In the genomic region with DNA sequence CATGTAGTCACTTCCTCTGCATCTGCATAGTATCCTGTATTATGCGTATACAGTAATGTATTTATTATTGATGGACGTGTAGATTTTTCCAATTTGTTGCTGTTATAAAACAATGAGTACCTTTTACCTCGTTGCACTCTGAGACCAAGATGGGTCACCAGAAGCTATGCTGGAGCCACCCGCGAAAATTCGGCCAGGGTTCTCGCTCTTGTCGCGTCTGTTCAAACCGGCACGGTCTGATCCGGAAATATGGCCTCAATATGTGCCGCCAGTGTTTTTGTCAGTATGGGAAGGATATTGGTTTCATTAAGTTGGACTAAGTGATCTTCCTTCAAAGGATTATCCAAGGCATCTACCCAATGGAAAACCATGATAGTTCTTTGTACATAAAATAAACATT, we compare ENCODE assay signal across 8 cellular contexts. TPM values are rescaled to one million over a fixed set of nuclear protein-coding genes. Genes with fewer than 3 reads are reported as not detected.
DNase-seq lines count a peak whose midpoint lies in the region; ATAC-seq and TF ChIP-seq lines count a peak whose summit lies in the region.

No MANE protein-coding gene starts in this region.

- ATAC-seq in activated T-cell treated with anti-CD3 and anti-CD28 coated beads, Interleukin-2, amount 50 U/mL, for 4 hours = no peak
- no peak for ATAC-seq in activated CD8-positive, alpha-beta T cell treated with anti-CD3 and anti-CD28 coated beads for 36 hours
- ATAC-seq in HG03521 (IDR thresholded peaks at IDR 0.05; ENCODE audit: unreplicated experiment) (no peak), GM21390 (IDR thresholded peaks at IDR 0.05; ENCODE audit: unreplicated experiment) (no peak), HG02981 (IDR thresholded peaks at IDR 0.05; ENCODE audit: unreplicated experiment) (no peak)

- no peaks in the 10 kb centered on the region for H3K27me3 Mint-ChIP-seq in activated T-cell treated with anti-CD3 and anti-CD28 coated beads, Interleukin-2, amount 50 U/mL, for 4 hours (ENCODE audit: low read depth)
- no peaks in the 10 kb centered on the region for H3K27me3 Mint-ChIP-seq in activated CD8-positive, alpha-beta T cell treated with anti-CD3 and anti-CD28 coated beads for 36 hours
- peaks cover 4 to 11% (median 9%) of the 10 kb centered on the region in 3 donors for H3K27me3 Mint-ChIP-seq in immature natural killer cell (ENCODE audit: low read depth in 3 of 3)

- no peaks in the 10 kb centered on the region for H3K9me3 ChIP-seq in thymus (ENCODE audit: control insufficient read depth)

- intact Hi-C loops in activated CD8-positive, alpha-beta T cell treated with anti-CD3 and anti-CD28 coated beads for 36 hours (cut with micrococcal nuclease) = loop anchor here (5.0 kb wide), 1 partner anchor 46 kb away; no protein-coding TSS in a partner anchor

- no peaks in the 10 kb centered on the region for H3K27me3 ChIP-seq in thymus (ENCODE audit: control insufficient read depth, insufficient read depth)

- H3K4me1 ChIP-seq in thymus (ENCODE audit: control insufficient read depth, insufficient read depth, low read length) = peaks cover 8% of the 10 kb centered on the region

- peaks cover 55% of the 10 kb centered on the region for H3K4me1 Mint-ChIP-seq in activated T-cell treated with anti-CD3 and anti-CD28 coated beads, Interleukin-2, amount 50 U/mL, for 4 hours (ENCODE audit: low read depth)
- H3K4me1 Mint-ChIP-seq in activated CD8-positive, alpha-beta T cell treated with anti-CD3 and anti-CD28 coated beads for 36 hours (ENCODE audit: low read depth) = peaks cover 45% of the 10 kb centered on the region
- peaks cover 62 to 95% of the 10 kb centered on the region in 2 donors for H3K4me1 Mint-ChIP-seq in immature natural killer cell

- POLR2A ChIA-PET in activated CD8-positive, alpha-beta T cell treated with anti-CD3 and anti-CD28 coated beads for 36 hours (lab: Charles Lee) = interaction anchor here (0.6 to 2.0 kb wide), 7 partner anchors 10 to 649 kb away, joined by 3 to 8 read pairs (median 4); a partner anchor contains a TSS

- peaks cover 25% of the 10 kb centered on the region for H3K36me3 Mint-ChIP-seq in activated T-cell treated with anti-CD3 and anti-CD28 coated beads, Interleukin-2, amount 50 U/mL, for 4 hours (ENCODE audit: insufficient read depth)
- peaks cover 41% of the 10 kb centered on the region for H3K36me3 Mint-ChIP-seq in activated CD8-positive, alpha-beta T cell treated with anti-CD3 and anti-CD28 coated beads for 36 hours (ENCODE audit: low read depth)
- no peaks in the 10 kb centered on the region for H3K36me3 Mint-ChIP-seq in immature natural killer cell

- peak overlapping the region; percentile 100 for H3K4me3 Mint-ChIP-seq in activated T-cell treated with anti-CD3 and anti-CD28 coated beads, Interleukin-2, amount 50 U/mL, for 4 hours
- peak overlapping the region; percentile 94 for H3K4me3 Mint-ChIP-seq in activated CD8-positive, alpha-beta T cell treated with anti-CD3 and anti-CD28 coated beads for 36 hours
- H3K4me3 Mint-ChIP-seq in immature natural killer cell = peak overlapping the region; percentile 99 to 100 (median 100)

- H3K9me3 Mint-ChIP-seq in activated T-cell treated with anti-CD3 and anti-CD28 coated beads, Interleukin-2, amount 50 U/mL, for 4 hours = no peaks in the 10 kb centered on the region
- H3K9me3 Mint-ChIP-seq in activated CD8-positive, alpha-beta T cell treated with anti-CD3 and anti-CD28 coated beads for 36 hours = no peaks in the 10 kb centered on the region
- no peaks in the 10 kb centered on the region for H3K9me3 Mint-ChIP-seq in immature natural killer cell

- peak overlapping the region; percentile 99 for H3K4me3 ChIP-seq in thymus (ENCODE audit: low read length)

- TF ChIP-seq CTCF in activated CD8-positive, alpha-beta T cell treated with anti-CD3 and anti-CD28 coated beads for 36 hours (IDR thresholded peaks at IDR 0.05) = no peak

- CTCF ChIA-PET in activated CD8-positive, alpha-beta T cell treated with anti-CD3 and anti-CD28 coated beads for 36 hours (lab: Charles Lee) = no interaction called here

- 13% methylated on average over 13 of the region's 13 CpGs for WGBS in thymus

- H3K27ac Mint-ChIP-seq in activated CD8-positive, alpha-beta T cell treated with anti-CD3 and anti-CD28 coated beads for 36 hours = peak overlapping the region; percentile 88
- H3K27ac Mint-ChIP-seq in immature natural killer cell = peak overlapping the region; percentile 99 to 100 (median 99)

- H3K27ac ChIP-seq in thymus (ENCODE audit: low read depth) = no peak overlapping the region

- H3K36me3 ChIP-seq in thymus (ENCODE audit: control insufficient read depth, insufficient read depth) = peaks cover 9% of the 10 kb centered on the region

- DNase-seq in activated T-cell treated with anti-CD3 and anti-CD28 coated beads, Interleukin-2, amount 50 U/mL, for 4 hours = no peak
- DNase-seq in activated T-cell treated with anti-CD3 and anti-CD28 coated beads for 4 hours (no peak), immature natural killer cell (peak in 1 of 3 donors; percentile 3)
- DNase-seq in activated CD8-positive, alpha-beta T cell treated with anti-CD3 and anti-CD28 coated beads for 36 hours = peak; percentile 18

RNA-seq across cellular contexts. Expression of a gene that starts 1.0 kb away (rescaled TPM):
- total RNA-seq in activated T-cell treated with anti-CD3 and anti-CD28 coated beads, Interleukin-2, amount 50 U/mL, for 4 hours = 100 to 1,000 TPM; 277 to 314 (median 299) TPM
- 100 to 1,000 TPM; 132 to 137 TPM for total RNA-seq in activated CD8-positive, alpha-beta T cell treated with anti-CD3 and anti-CD28 coated beads for 36 hours
- polyA plus RNA-seq in immature natural killer cell (100 to 1,000 TPM; 115 to 185 (median 126) TPM), thymus (117 TPM)

RNA-seq across cellular contexts. Expression of a gene that starts 3.9 kb away (rescaled TPM):
- 10 to 100 TPM; 93.8 to 99.4 (median 97.2) TPM for total RNA-seq in activated T-cell treated with anti-CD3 and anti-CD28 coated beads, Interleukin-2, amount 50 U/mL, for 4 hours
- total RNA-seq in activated CD8-positive, alpha-beta T cell treated with anti-CD3 and anti-CD28 coated beads for 36 hours = 10 to 100 TPM; 45.8 to 48.9 TPM
- polyA plus RNA-seq in immature natural killer cell (10 to 100 TPM in 2 of 3 donors, 1 to 10 TPM in 1; 6.8 to 23.2 (median 15.1) TPM), thymus (35.8 TPM)

RNA-seq across cellular contexts. Expression of a gene that starts 51.2 kb away (rescaled TPM):
- 10 to 100 TPM; 81.3 to 87.7 (median 87.4) TPM for total RNA-seq in activated T-cell treated with anti-CD3 and anti-CD28 coated beads, Interleukin-2, amount 50 U/mL, for 4 hours
- 10 to 100 TPM; 80.5 to 89.3 TPM for total RNA-seq in activated CD8-positive, alpha-beta T cell treated with anti-CD3 and anti-CD28 coated beads for 36 hours
- polyA plus RNA-seq in immature natural killer cell (10 to 100 TPM; 43.0 to 60.7 (median 54.8) TPM), thymus (70.7 TPM)
